ENCODE assay signal across 15 cellular contexts in the genomic region with DNA sequence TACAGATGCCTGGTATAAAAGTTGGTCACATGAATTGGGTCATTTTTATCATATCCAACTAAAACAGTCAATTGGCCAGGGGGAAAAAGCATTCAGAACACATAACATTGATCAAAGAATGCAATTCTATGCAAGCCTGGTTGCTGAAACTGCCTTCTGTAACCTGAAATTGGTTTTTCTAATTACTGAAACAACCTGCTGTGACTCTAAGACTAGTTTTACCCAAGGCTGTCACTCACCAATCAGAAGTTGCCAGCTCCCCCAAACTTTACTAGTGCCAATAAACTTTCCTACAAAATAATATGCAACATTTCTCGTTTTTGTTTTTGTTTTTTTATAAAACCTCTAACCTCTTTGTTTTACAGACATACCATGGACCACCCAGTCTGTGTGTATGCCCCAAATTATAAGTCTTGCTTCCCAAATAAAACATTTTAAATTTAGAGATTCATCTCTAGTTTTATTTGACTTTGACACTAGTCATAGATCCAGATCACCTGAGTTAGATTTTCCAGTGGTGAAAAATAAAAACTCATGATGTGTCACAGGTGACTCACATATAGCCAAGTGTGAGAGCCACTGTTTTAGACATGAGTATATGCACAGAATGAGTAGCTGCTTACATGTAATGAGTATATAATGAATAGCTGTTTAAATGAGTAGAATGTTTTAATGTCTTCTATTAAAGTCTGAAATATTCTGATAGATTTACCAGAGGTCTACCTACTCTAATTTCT.
DNase-seq lines count a peak whose midpoint lies in the region; ATAC-seq and TF ChIP-seq lines count a peak whose summit lies in the region.
"Had no signal": no experiment of that assay in that cellular context is flagged by ENCODE, and none has a peak within 500 bp of the region (broad histone marks: within the 10 kb centered on the region; RNA-seq: fewer than 3 reads in every experiment).

No MANE protein-coding gene starts in this region.

- H3K4me3 ChIP-seq in BJ (ENCODE audit: low read depth, low read length): no peak overlapping the region
- H3K4me3 ChIP-seq: SJSA1 had no signal

- H3K36me3 ChIP-seq in BJ (ENCODE audit: control insufficient read depth, insufficient read depth, low read length): no peaks in the 10 kb centered on the region
- H3K36me3 ChIP-seq: SJSA1 had no signal

- DNase-seq in BJ (ENCODE audit: low read depth) (peak; percentile 22), HCEC 1CT (peak; percentile 87), foreskin keratinocyte (peak; percentile 87 to 94), posterior vena cava (ENCODE audit: low spot score) (no peak), COR-L47 (lab: John Stamatoyannopoulos, UW) (no peak), anterior cingulate cortex (lab: John Stamatoyannopoulos, UW) (no peak)
- DNase-seq in activated T-helper 2 cell treated with anti-CD3 and anti-CD28 coated beads, Interferon-gamma antibody, Interleukin-2, Interleukin-4, amounts not matched to agents 10 μg/mL and 5 μg/mL and 100 μg/mL, durations not matched to agents 14 hours and 24 hours and 36 hours (ENCODE audit: low spot score): no peak
- DNase-seq: activated CD4-positive, CD25-positive, alpha-beta regulatory T cell; effector memory CD8-positive, alpha-beta T cell; NCI-H526; stimulated activated CD4-positive, alpha-beta T cell treated with anti-CD3 and anti-CD28 coated beads, Interleukin-4, amount 100 ng/mL, for 1 hour; substantia nigra had no signal

- CTCF ChIA-PET in BJ (lab: Yijun Ruan, JAX): interaction anchor here (0.9 kb wide), 1 partner anchor 110 kb away, joined by 3 read pairs; no protein-coding TSS in a partner anchor

- peak overlapping the region; percentile 82 for H3K27ac Mint-ChIP-seq in activated T-helper 2 cell treated with anti-CD3 and anti-CD28 coated beads, Interferon-gamma antibody, Interleukin-2, Interleukin-4, amounts not matched to agents 10 μg/mL and 5 μg/mL and 100 μg/mL, durations not matched to agents 14 hours and 24 hours and 36 hours
- H3K27ac Mint-ChIP-seq: effector memory CD8-positive, alpha-beta T cell had no signal

- no peaks in the 10 kb centered on the region for H3K27me3 Mint-ChIP-seq in activated T-helper 2 cell treated with anti-CD3 and anti-CD28 coated beads, Interferon-gamma antibody, Interleukin-2, Interleukin-4, amounts not matched to agents 10 μg/mL and 5 μg/mL and 100 μg/mL, durations not matched to agents 14 hours and 24 hours and 36 hours (ENCODE audit: low read depth)

- POLR2A ChIA-PET in BJ (lab: Charles Lee): no interaction called here

- ATAC-seq in foreskin keratinocyte: peak; percentile 95
- no peak for ATAC-seq in HG03159 (IDR thresholded peaks at IDR 0.05; ENCODE audit: unreplicated experiment)
- ATAC-seq: effector memory CD8-positive, alpha-beta T cell had no signal

- peaks cover 36% of the 10 kb centered on the region for H3K4me1 ChIP-seq in foreskin keratinocyte
- H3K4me1 ChIP-seq: parathyroid adenoma had no signal

- peak overlapping the region; percentile 92 for H3K27ac ChIP-seq in foreskin keratinocyte
- H3K27ac ChIP-seq: parathyroid adenoma, SJSA1 had no signal

- no peak for TF ChIP-seq CTCF in BJ (IDR thresholded peaks at IDR 0.05; ENCODE audit: insufficient read depth, low read depth, low read length)
- no peak for TF ChIP-seq CTCF in foreskin keratinocyte (conservative IDR thresholded peaks at IDR 0.05)

- peaks cover 32% of the 10 kb centered on the region for H3K9me3 Mint-ChIP-seq in activated T-helper 2 cell treated with anti-CD3 and anti-CD28 coated beads, Interferon-gamma antibody, Interleukin-2, Interleukin-4, amounts not matched to agents 10 μg/mL and 5 μg/mL and 100 μg/mL, durations not matched to agents 14 hours and 24 hours and 36 hours
- H3K9me3 Mint-ChIP-seq: effector memory CD8-positive, alpha-beta T cell had no signal

- intact Hi-C loops in activated T-helper 2 cell treated with anti-CD3 and anti-CD28 coated beads, Interferon-gamma antibody, Interleukin-2, Interleukin-4, amounts not matched to agents 10 μg/mL and 5 μg/mL and 100 μg/mL, durations not matched to agents 14 hours and 24 hours and 36 hours (cut with micrococcal nuclease): loop anchor here (1.0 to 2.0 kb wide), 4 partner anchors 15 to 69 kb away; partner anchors contain the start of gene CD55
- intact Hi-C loops in posterior vena cava (cut with DNase I): no loop called here

- H3K4me1 Mint-ChIP-seq in activated T-helper 2 cell treated with anti-CD3 and anti-CD28 coated beads, Interferon-gamma antibody, Interleukin-2, Interleukin-4, amounts not matched to agents 10 μg/mL and 5 μg/mL and 100 μg/mL, durations not matched to agents 14 hours and 24 hours and 36 hours (ENCODE audit: low read depth): peaks cover 8% of the 10 kb centered on the region

- no peak overlapping the region for H3K4me3 Mint-ChIP-seq in activated T-helper 2 cell treated with anti-CD3 and anti-CD28 coated beads, Interferon-gamma antibody, Interleukin-2, Interleukin-4, amounts not matched to agents 10 μg/mL and 5 μg/mL and 100 μg/mL, durations not matched to agents 14 hours and 24 hours and 36 hours (ENCODE audit: low read depth)
- H3K4me3 Mint-ChIP-seq: effector memory CD8-positive, alpha-beta T cell had no signal

- no peaks in the 10 kb centered on the region for H3K27me3 ChIP-seq in BJ (ENCODE audit: control insufficient read depth, insufficient read depth, low read length)
- no peaks in the 10 kb centered on the region for H3K27me3 ChIP-seq in foreskin keratinocyte
- H3K27me3 ChIP-seq: SJSA1 had no signal

- peaks cover 4% of the 10 kb centered on the region for H3K36me3 Mint-ChIP-seq in activated T-helper 2 cell treated with anti-CD3 and anti-CD28 coated beads, Interferon-gamma antibody, Interleukin-2, Interleukin-4, amounts not matched to agents 10 μg/mL and 5 μg/mL and 100 μg/mL, durations not matched to agents 14 hours and 24 hours and 36 hours (ENCODE audit: low read depth)

Comparison
In these comparisons a context has a peak if more than half of its experiments do, and no peak if none do; other contexts are left out.
1. DNase-seq: peak in BJ (single experiment), HCEC 1CT (single experiment) and foreskin keratinocyte (2 of 2); none in activated T-helper 2 cell treated with anti-CD3 and anti-CD28 coated beads, Interferon-gamma antibody, Interleukin-2, Interleukin-4, amounts not matched to agents 10 μg/mL and 5 μg/mL and 100 μg/mL, durations not matched to agents 14 hours and 24 hours and 36 hours (single experiment), posterior vena cava (single experiment), COR-L47 (single experiment) and anterior cingulate cortex (0 of 58).